ENCODE assay signal across 8 cellular contexts in the genomic region with DNA sequence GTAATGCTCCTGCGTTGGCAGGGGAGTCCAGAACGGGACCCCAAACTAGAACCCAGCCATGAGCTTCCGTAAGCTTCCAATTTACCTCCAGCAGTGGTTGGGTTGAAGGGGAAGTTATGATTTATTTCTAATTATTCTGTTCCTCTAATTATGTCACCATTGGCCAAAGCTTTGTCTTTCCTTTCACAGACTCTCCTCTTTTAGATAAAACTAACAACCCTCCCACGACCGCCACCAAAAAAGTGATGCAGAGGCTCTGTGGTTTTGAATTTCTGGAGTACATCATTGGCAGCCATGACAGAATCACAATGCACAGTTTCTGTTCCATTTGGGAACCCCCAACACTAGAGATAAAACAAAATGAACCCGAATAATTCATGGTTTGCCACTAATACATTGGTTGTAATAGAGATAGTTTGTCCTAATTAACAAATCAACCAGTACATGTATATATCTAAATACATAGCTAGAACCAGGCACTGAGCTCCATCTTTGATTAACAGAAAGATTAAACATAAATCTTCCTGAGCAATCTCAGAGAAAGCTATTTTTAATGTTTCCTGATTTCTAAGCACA.
DNase-seq lines count a peak whose midpoint lies in the region; ATAC-seq, FAIRE-seq and TF ChIP-seq lines count a peak whose summit lies in the region.

No MANE protein-coding gene starts in this region.

- no peaks in the 10 kb centered on the region for H3K9me3 ChIP-seq in esophagus (ENCODE audit: control insufficient read depth in 2 of 2, insufficient read depth in 1 of 2, low read depth in 1 of 2, low read length in 1 of 2)
- H3K9me3 ChIP-seq in skeletal muscle satellite cell (replicated peaks; ENCODE audit: low read length), result no peaks in the 10 kb centered on the region

- 29 to 33% methylated on average over 6 of the region's 6 CpGs for WGBS in esophagus, 2 donors

- H3K4me1 ChIP-seq in esophagus (ENCODE audit: control insufficient read depth in 2 of 2, insufficient read depth in 2 of 2, low read length in 1 of 2), result no peaks in the 10 kb centered on the region
- H3K4me1 ChIP-seq in skeletal muscle satellite cell (ENCODE audit: control insufficient read depth, insufficient read depth, low read length), result peaks cover 48% of the 10 kb centered on the region

- no peak for FAIRE-seq in frontal cortex (lab: Jason Lieb, UNC)

- H3K36me3 Mint-ChIP-seq in activated CD4-positive, alpha-beta T cell treated with anti-CD3 and anti-CD28 coated beads, Interleukin-2, amount 10 ng/mL, durations not matched to agents 24 days and 14 days (ENCODE audit: low read depth), result peaks cover 37% of the 10 kb centered on the region

- no peak for ATAC-seq in GM18505 (IDR thresholded peaks at IDR 0.05; ENCODE audit: unreplicated experiment)

- peak overlapping the region; percentile 87 to 94 for H3K27ac ChIP-seq in esophagus (ENCODE audit: low read depth in 2 of 2, low read length in 1 of 2)

- H3K4me1 Mint-ChIP-seq in activated CD4-positive, alpha-beta T cell treated with anti-CD3 and anti-CD28 coated beads, Interleukin-2, amount 10 ng/mL, durations not matched to agents 24 days and 14 days, result peaks cover 55% of the 10 kb centered on the region

- H3K36me3 ChIP-seq in esophagus (ENCODE audit: control insufficient read depth in 2 of 2, insufficient read depth in 2 of 2, low read length in 1 of 2), result no peaks in the 10 kb centered on the region
- peaks cover 4% of the 10 kb centered on the region for H3K36me3 ChIP-seq in skeletal muscle satellite cell (ENCODE audit: insufficient read depth, low read length)

- peak overlapping the region; percentile 69 to 75 for H3K4me3 ChIP-seq in esophagus (ENCODE audit: low read depth in 1 of 2, low read length in 2 of 2)
- H3K4me3 ChIP-seq in skeletal muscle satellite cell (ENCODE audit: low read length), result peak overlapping the region; percentile 61

- H3K4me3 Mint-ChIP-seq in activated CD4-positive, alpha-beta T cell treated with anti-CD3 and anti-CD28 coated beads, Interleukin-2, amount 10 ng/mL, durations not matched to agents 24 days and 14 days, result peak overlapping the region; percentile 93

- no peaks in the 10 kb centered on the region for H3K27me3 Mint-ChIP-seq in activated CD4-positive, alpha-beta T cell treated with anti-CD3 and anti-CD28 coated beads, Interleukin-2, amount 10 ng/mL, durations not matched to agents 24 days and 14 days

- H3K4me2 ChIP-seq in skeletal muscle satellite cell (ENCODE audit: low read length), result peak overlapping the region; percentile 80

- H3K9me3 Mint-ChIP-seq in activated CD4-positive, alpha-beta T cell treated with anti-CD3 and anti-CD28 coated beads, Interleukin-2, amount 10 ng/mL, durations not matched to agents 24 days and 14 days, result no peaks in the 10 kb centered on the region

- intact Hi-C loops in activated CD4-positive, alpha-beta T cell treated with anti-CD3 and anti-CD28 coated beads, Interleukin-2, amount 10 ng/mL, durations not matched to agents 24 days and 14 days (cut with micrococcal nuclease), result loop anchor here (1.0 to 10.0 kb wide), 10 partner anchors 16 to 1112 kb away; no protein-coding TSS in a partner anchor

- DNase-seq in activated T-cell treated with anti-CD3 and anti-CD28 coated beads for 24 hours (ENCODE audit: low read depth), result peak; percentile 74
- no peak for DNase-seq in activated T-cell treated with anti-CD3 and anti-CD28 coated beads, Interleukin-2, amount 50 U/mL, for 1 hour
- DNase-seq in activated CD4-positive, alpha-beta T cell treated with anti-CD3 and anti-CD28 coated beads, Interleukin-2, amount 10 ng/mL, durations not matched to agents 24 days and 14 days, result peak; percentile 90
- DNase-seq in frontal cortex (ENCODE audit: low spot score in 2 of 2), result no peak
- DNase-seq in AML-193 (lab: John Stamatoyannopoulos, UW), result no peak

- H3K9ac ChIP-seq in skeletal muscle satellite cell (ENCODE audit: low read depth, low read length), result peak overlapping the region; percentile 99

- TF ChIP-seq POLR2A in GM18505 (IDR thresholded peaks at IDR 0.05; ENCODE audit: borderline replicate concordance, extremely low read depth, insufficient read depth, insufficient read length), result no peak

- H3K27ac Mint-ChIP-seq in activated CD4-positive, alpha-beta T cell treated with anti-CD3 and anti-CD28 coated beads, Interleukin-2, amount 10 ng/mL, durations not matched to agents 24 days and 14 days, result peak overlapping the region; percentile 99

- H3K27me3 ChIP-seq in esophagus (ENCODE audit: control insufficient read depth in 1 of 2, insufficient read depth in 2 of 2, low read length in 2 of 2) (no peaks in the 10 kb centered on the region), skeletal muscle satellite cell (ENCODE audit: control insufficient read depth, insufficient read depth, low read length) (no peaks in the 10 kb centered on the region)

Comparison
In these comparisons a context has a peak if more than half of its experiments do, and no peak if none do; other contexts are left out.
1. DNase-seq: peak in activated T-cell treated with anti-CD3 and anti-CD28 coated beads for 24 hours (single experiment) and activated CD4-positive, alpha-beta T cell treated with anti-CD3 and anti-CD28 coated beads, Interleukin-2, amount 10 ng/mL, durations not matched to agents 24 days and 14 days (single experiment); none in activated T-cell treated with anti-CD3 and anti-CD28 coated beads, Interleukin-2, amount 50 U/mL, for 1 hour (single experiment), frontal cortex (0 of 2) and AML-193 (0 of 2).